In the genomic region with DNA sequence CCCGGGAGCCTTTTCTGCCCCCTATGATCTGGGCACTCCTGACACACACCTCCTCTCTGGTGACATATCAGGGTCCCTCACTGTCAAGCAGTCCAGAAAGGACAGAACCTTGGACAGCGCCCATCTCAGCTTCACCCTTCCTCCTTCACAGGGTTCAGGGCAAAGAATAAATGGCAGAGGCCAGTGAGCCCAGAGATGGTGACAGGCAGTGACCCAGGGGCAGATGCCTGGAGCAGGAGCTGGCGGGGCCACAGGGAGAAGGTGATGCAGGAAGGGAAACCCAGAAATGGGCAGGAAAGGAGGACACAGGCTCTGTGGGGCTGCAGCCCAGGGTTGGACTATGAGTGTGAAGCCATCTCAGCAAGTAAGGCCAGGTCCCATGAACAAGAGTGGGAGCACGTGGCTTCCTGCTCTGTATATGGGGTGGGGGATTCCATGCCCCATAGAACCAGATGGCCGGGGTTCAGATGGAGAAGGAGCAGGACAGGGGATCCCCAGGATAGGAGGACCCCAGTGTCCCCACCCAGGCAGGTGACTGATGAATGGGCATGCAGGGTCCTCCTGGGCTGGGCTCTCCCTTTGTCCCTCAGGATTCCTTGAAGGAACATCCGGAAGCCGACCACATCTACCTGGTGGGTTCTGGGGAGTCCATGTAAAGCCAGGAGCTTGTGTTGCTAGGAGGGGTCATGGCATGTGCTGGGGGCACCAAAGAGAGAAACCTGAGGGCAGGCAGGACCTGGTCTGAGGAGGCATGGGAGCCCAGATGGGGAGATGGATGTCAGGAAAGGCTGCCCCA, we compare ENCODE assay signal across 16 cellular contexts. TPM values are rescaled to one million over a fixed set of nuclear protein-coding genes. Genes with fewer than 3 reads are reported as not detected.
DNase-seq lines count a peak whose midpoint lies in the region; ATAC-seq, FAIRE-seq and TF ChIP-seq lines count a peak whose summit lies in the region.
"Had no signal": no experiment of that assay in that cellular context is flagged by ENCODE, and none has a peak within 500 bp of the region (broad histone marks: within the 10 kb centered on the region; RNA-seq: fewer than 3 reads in every experiment).

No MANE protein-coding gene starts in this region.

- no peak overlapping the region for H2BK120ac ChIP-seq in H9 (ENCODE audit: low read depth, low read length, poor library complexity, severe bottlenecking)

- H3K4me2 ChIP-seq in H9 (ENCODE audit: insufficient read depth, insufficient read length, low read length) (no peak overlapping the region), HepG2 (ENCODE audit: low read depth, low read length) (no peak overlapping the region)

- H3K4me1 Mint-ChIP-seq in Caco-2 (ENCODE audit: low read depth, unreplicated experiment) (peaks cover 15% of the 10 kb centered on the region), H9 (no peaks in the 10 kb centered on the region), activated B cell treated with CpG ODN at 0.5 μM for 24 hours (peaks cover 5% of the 10 kb centered on the region)

- WGBS in H9 (ENCODE audit: extremely low coverage, insufficient read length, low lambda C conversion rate): no CpG with 5 or more reads among the region's 7 CpGs
- WGBS in HepG2 (ENCODE audit: low lambda C conversion rate): 7% methylated on average over 5 of the region's 7 CpGs
- 71% methylated on average over 7 of the region's 7 CpGs for WGBS in upper lobe of left lung, 2 donors

- in situ Hi-C loops in HepG2 (cut with HindIII; ENCODE audit: extremely low pct_ligation_motif_present, low pct_unique_long_range_greater_than_20kb): no loop called here

- H3K9me3 Mint-ChIP-seq in Caco-2 (ENCODE audit: unreplicated experiment) (no peaks in the 10 kb centered on the region), H9 (peaks cover 82 to 96% of the 10 kb centered on the region in 2 experiments), activated B cell treated with CpG ODN at 0.5 μM for 24 hours (peaks cover 13% of the 10 kb centered on the region)

- no peak overlapping the region for H2BK15ac ChIP-seq in H9 (ENCODE audit: low read depth, low read length)

- intact Hi-C loops in Caco-2 (cut with micrococcal nuclease; ENCODE audit: unreplicated experiment) (no loop called here), activated B cell treated with CpG ODN at 0.5 μM for 24 hours (cut with micrococcal nuclease) (no loop called here), HepG2 (cut with micrococcal nuclease; ENCODE audit: unreplicated experiment) (no loop called here)

- H4K91ac ChIP-seq in H9 (ENCODE audit: insufficient read length, low read depth, low read length): no peak overlapping the region

- TF ChIP-seq EP300 in HepG2 (IDR thresholded peaks at IDR 0.05; ENCODE audit: low read depth in 2 of 2, low read length in 2 of 2) (no peak), HepG2 (CRISPR knock-in tag; IDR thresholded peaks at IDR 0.05; ENCODE audit: borderline replicate concordance) (no peak), upper lobe of left lung (IDR thresholded peaks at IDR 0.05) (no peak)

- no peaks in the 10 kb centered on the region for H3K23me2 ChIP-seq in H9 (ENCODE audit: insufficient read length, low read depth, low read length, poor library complexity, severe bottlenecking)

- no peak for TF ChIP-seq RAD21 in HepG2 (CRISPR knock-in tag; IDR thresholded peaks at IDR 0.05)

- no peak overlapping the region for H2BK5ac ChIP-seq in H9 (ENCODE audit: insufficient read length, low read length)

- H4K20me1 ChIP-seq in H9 (ENCODE audit: control insufficient read depth, insufficient read depth, insufficient read length): no peaks in the 10 kb centered on the region
- no peaks in the 10 kb centered on the region for H4K20me1 ChIP-seq in HepG2 (ENCODE audit: insufficient read depth, low read length)

- DNase-seq in Caco-2 (peak; percentile 40 to 45), H9 (peak; percentile 35), activated B cell treated with CpG ODN at 0.5 μM for 24 hours (peak; percentile 7), HepG2 (ENCODE audit: low spot score) (no peak), upper lobe of left lung (no peak), C1 segment of cervical spinal cord (lab: John Stamatoyannopoulos, UW) (no peak)
- DNase-seq: activated T-cell treated with anti-CD3 and anti-CD28 coated beads for 4 hours, COR-L47, KG1, NCI-H446, testis had no signal

- no peak overlapping the region for H3K14ac ChIP-seq in H9 (ENCODE audit: insufficient read depth, low read length)

- H3K9me3 ChIP-seq in Caco-2 (0 out of 2 replicates have a peak, but pooled peaks cover 4% of the 10 kb centered on the region), H9 (ENCODE audit: control insufficient read depth, low read depth, low read length) (peaks cover 46% of the 10 kb centered on the region), HepG2 (ENCODE audit: low read length) (no peaks in the 10 kb centered on the region), upper lobe of left lung (no peaks in the 10 kb centered on the region)
- H3K9me3 ChIP-seq: testis had no signal

- H3K27me3 Mint-ChIP-seq in Caco-2 (ENCODE audit: insufficient read depth, unreplicated experiment) (peaks cover 4% of the 10 kb centered on the region), H9 (ENCODE audit: low read depth) (no peaks in the 10 kb centered on the region; the same call in 1 of the 2 replicates), activated B cell treated with CpG ODN at 0.5 μM for 24 hours (peaks cover 28% of the 10 kb centered on the region)

- no peak overlapping the region for H2BK20ac ChIP-seq in H9 (ENCODE audit: low read depth, low read length, poor library complexity, severe bottlenecking)

- H3K23ac ChIP-seq in H9 (ENCODE audit: insufficient read length, low read depth, low read length): no peak overlapping the region

- H3K4me3 Mint-ChIP-seq in Caco-2 (ENCODE audit: unreplicated experiment) (no peak overlapping the region), H9 (no peak overlapping the region), activated B cell treated with CpG ODN at 0.5 μM for 24 hours (no peak overlapping the region)

- H3K36me3 Mint-ChIP-seq in Caco-2 (ENCODE audit: insufficient read depth, unreplicated experiment) (no peaks in the 10 kb centered on the region), H9 (ENCODE audit: insufficient read depth in 1 of 3, low read depth in 3 of 3) (peaks cover 0 to 24% (median 5%) of the 10 kb centered on the region in 3 experiments; a peak in 5 of 7 replicates), activated B cell treated with CpG ODN at 0.5 μM for 24 hours (ENCODE audit: low read depth) (no peaks in the 10 kb centered on the region)

- no peak overlapping the region for H3T11ph ChIP-seq in H9 (ENCODE audit: low read length)

- H3K27ac Mint-ChIP-seq in Caco-2 (ENCODE audit: unreplicated experiment) (no peak overlapping the region), H9 (no peak overlapping the region), activated B cell treated with CpG ODN at 0.5 μM for 24 hours (no peak overlapping the region)

- CTCF ChIA-PET in Caco-2 (lab: Charles Lee) (interaction anchor here (1.1 kb wide), 1 partner anchor 45 kb away, joined by 3 read pairs; no protein-coding TSS in a partner anchor), activated B cell treated with CpG ODN at 0.5 μM for 24 hours (lab: Charles Lee) (no interaction called here), HepG2 (lab: Yijun Ruan, JAX; ENCODE audit: low intra/inter-chr PET ratio, low total read pairs) (no interaction called here)

- TF ChIP-seq POLR2A in HepG2 (IDR thresholded peaks at IDR 0.05; ENCODE audit: insufficient read depth in 1 of 2, low read depth in 2 of 2, low read length in 2 of 2) (no peak), upper lobe of left lung (IDR thresholded peaks at IDR 0.05) (no peak)

- H3K18ac ChIP-seq in H9 (ENCODE audit: insufficient read length, low read depth, low read length): no peak overlapping the region

- H3K4me3 ChIP-seq in Caco-2 (ENCODE audit: low read depth, low read length) (no peak overlapping the region), HepG2 (replicated peaks in 1 of 3; ENCODE audit: insufficient read depth in 1 of 3, low read depth in 2 of 3, low read length in 3 of 3) (no peak overlapping the region), upper lobe of left lung (no peak overlapping the region)
- H3K4me3 ChIP-seq: testis had no signal

- no peak overlapping the region for H3K27ac ChIP-seq in H9 (ENCODE audit: insufficient read length, low read depth, low read length)
- H3K27ac ChIP-seq in HepG2 (ENCODE audit: extremely low read length, insufficient read depth, low read length): no peak overlapping the region
- no peak overlapping the region for H3K27ac ChIP-seq in upper lobe of left lung
- H3K27ac ChIP-seq: parathyroid adenoma, testis had no signal

- H4K5ac ChIP-seq in H9 (ENCODE audit: insufficient read length, low read depth, low read length): no peak overlapping the region

- POLR2A ChIA-PET in Caco-2 (lab: Charles Lee): no interaction called here
- POLR2A ChIA-PET in activated B cell treated with CpG ODN at 0.5 μM for 24 hours (lab: Charles Lee): no interaction called here
- POLR2A ChIA-PET in HepG2 (lab: Yijun Ruan, JAX): no interaction called here

- H3K9ac ChIP-seq in H9 (ENCODE audit: extremely low read depth, insufficient read length, low read length) (no peak overlapping the region), HepG2 (ENCODE audit: insufficient read depth, low read depth, low read length) (no peak overlapping the region)
- H3K9ac ChIP-seq: parathyroid adenoma had no signal

- no peak overlapping the region for H2AK5ac ChIP-seq in H9 (ENCODE audit: insufficient read length, low read length)

- no peaks in the 10 kb centered on the region for H3K36me3 ChIP-seq in Caco-2 (ENCODE audit: control insufficient read depth, insufficient read depth, low read length)
- H3K36me3 ChIP-seq in HepG2 (replicated peaks in 1 of 2; ENCODE audit: control insufficient read depth in 1 of 2, insufficient read depth in 2 of 2, low read length in 2 of 2): no peaks in the 10 kb centered on the region
- H3K36me3 ChIP-seq in upper lobe of left lung: no peaks in the 10 kb centered on the region

- FAIRE-seq in HepG2 (lab: Jason Lieb, UNC): no peak

- H3K56ac ChIP-seq in H9 (ENCODE audit: insufficient read length, low read depth, low read length): no peak overlapping the region

- H2BK12ac ChIP-seq in H9 (ENCODE audit: insufficient read length, low read depth, low read length): no peak overlapping the region

- H3K27me3 ChIP-seq in Caco-2 (replicated peaks; ENCODE audit: control insufficient read depth, insufficient read depth, low read length): no peaks in the 10 kb centered on the region
- no peaks in the 10 kb centered on the region for H3K27me3 ChIP-seq in H9 (ENCODE audit: insufficient read depth, low read length)
- H3K27me3 ChIP-seq in HepG2 (ENCODE audit: control insufficient read depth in 1 of 2, insufficient read depth in 2 of 2, low read length in 2 of 2): peaks cover 0 to 4% of the 10 kb centered on the region in 2 experiments; a peak in 1 of 5 replicates
- no peaks in the 10 kb centered on the region for H3K27me3 ChIP-seq in upper lobe of left lung
- H3K27me3 ChIP-seq: testis had no signal

- H4K8ac ChIP-seq in H9 (replicated peaks; ENCODE audit: insufficient read length, low read depth, low read length): no peak overlapping the region

- TF ChIP-seq CTCF in Caco-2 (IDR thresholded peaks at IDR 0.05; ENCODE audit: insufficient read depth in 1 of 2, low read depth in 1 of 2, low read length in 1 of 2, severe bottlenecking in 1 of 2, unreplicated experiment in 1 of 2): no peak
- no peak for TF ChIP-seq CTCF in H9 (conservative IDR thresholded peaks at IDR 0.05)
- TF ChIP-seq CTCF in activated B cell treated with CpG ODN at 0.5 μM for 24 hours (IDR thresholded peaks at IDR 0.05): no peak
- TF ChIP-seq CTCF in HepG2 (CRISPR knock-in tag; IDR thresholded peaks at IDR 0.05): no peak
- no peak for TF ChIP-seq CTCF in upper lobe of left lung (IDR thresholded peaks at IDR 0.05)

- H2AFZ ChIP-seq in H9 (ENCODE audit: low read length) (no peak overlapping the region), HepG2 (ENCODE audit: low read length) (no peak overlapping the region)
- H2AFZ ChIP-seq: parathyroid adenoma had no signal

- no peak overlapping the region for H3K4ac ChIP-seq in H9 (ENCODE audit: low read depth, low read length)

- BruUV-seq in Caco-2 (replicated peaks; lab: Mats Ljungman, UMichigan) (no TSS peak), HepG2 (replicated peaks; lab: Mats Ljungman, UMichigan) (no TSS peak)

- H3K4me1 ChIP-seq in Caco-2 (peaks cover 10% of the 10 kb centered on the region; the same call in 1 of the 2 replicates), H9 (ENCODE audit: insufficient read depth, low read length) (no peaks in the 10 kb centered on the region), HepG2 (ENCODE audit: insufficient read depth, low read length) (no peaks in the 10 kb centered on the region), upper lobe of left lung (peaks cover 0 to 6% (median 3%) of the 10 kb centered on the region in 4 donors)
- H3K4me1 ChIP-seq: parathyroid adenoma, testis had no signal

- no peak for ATAC-seq in activated B cell treated with CpG ODN at 0.5 μM for 24 hours (ENCODE audit: low read depth)
- peak; percentile 36; the same call in 1 of the 3 replicates for ATAC-seq in HepG2
- no peak for ATAC-seq in upper lobe of left lung (ENCODE audit: low FRiP score in 2 of 2)
- no peak for ATAC-seq in HG02588 (IDR thresholded peaks at IDR 0.05; ENCODE audit: unreplicated experiment)
- ATAC-seq in HG02852 (IDR thresholded peaks at IDR 0.05; ENCODE audit: unreplicated experiment): no peak
- ATAC-seq: left colon had no signal

- H3K79me2 ChIP-seq in H9 (ENCODE audit: insufficient read depth, low read length): no peaks in the 10 kb centered on the region
- no peaks in the 10 kb centered on the region for H3K79me2 ChIP-seq in HepG2 (ENCODE audit: insufficient read depth, low read length)
- H3K79me2 ChIP-seq: parathyroid adenoma had no signal

- no peaks in the 10 kb centered on the region for H3K79me1 ChIP-seq in H9 (ENCODE audit: insufficient read depth, low read depth, low read length, poor library complexity, severe bottlenecking)

RNA-seq across cellular contexts. Expression of a gene that starts 8.5 kb away (rescaled TPM):
- 0.44 TPM in 1 of 2 replicates, not detected in the other for total RNA-seq in Caco-2 (2022)
- total RNA-seq in H9 (2021): not detected in 2 replicates
- not detected in 2 replicates for total RNA-seq in activated B cell treated with CpG ODN at 0.5 μM for 24 hours
- not detected in 2 replicates for total RNA-seq in HepG2 (2016; rRNA removed; fragmentation: Illumina TruSeq; extraction: Trizol)
- not detected in 2 replicates for total RNA-seq in HepG2 (2016; cell fraction: cytosol; rRNA removed; fragmentation: Illumina TruSeq; extraction: Trizol; ENCODE audit: low read depth)
- total RNA-seq in HepG2 (2016; cell fraction: insoluble cytoplasmic fraction; rRNA removed; fragmentation: Illumina TruSeq; extraction: Trizol): not detected in 2 replicates
- not detected in 2 replicates for total RNA-seq in HepG2 (2016; cell fraction: membrane; rRNA removed; fragmentation: Illumina TruSeq; extraction: Trizol)
- not detected in 2 replicates for total RNA-seq in HepG2 (2016; cell fraction: nucleus; rRNA removed; fragmentation: Illumina TruSeq; extraction: Trizol)
- not detected in 2 replicates for polyA plus RNA-seq in HepG2 (2011; rRNA removed)
- polyA plus RNA-seq in HepG2 (2011; cell fraction: cytosol; rRNA removed): not detected in 2 replicates
- not detected in 2 replicates for polyA plus RNA-seq in HepG2 (2011; cell fraction: nucleus; rRNA removed)
- polyA plus RNA-seq in HepG2 (2012): not detected in 2 replicates
- not detected in 2 replicates for polyA plus RNA-seq in HepG2 (2016; cell fraction: cytosol; fragmentation: Illumina TruSeq; extraction: Trizol; ENCODE audit: low read depth)
- not detected in 2 replicates for polyA plus RNA-seq in HepG2 (2016; cell fraction: insoluble cytoplasmic fraction; fragmentation: Illumina TruSeq; extraction: Trizol; ENCODE audit: low read depth)
- polyA plus RNA-seq in HepG2 (2016; cell fraction: membrane; fragmentation: Illumina TruSeq; extraction: Trizol; ENCODE audit: low read depth): not detected in 2 replicates
- polyA plus RNA-seq in HepG2 (2016; cell fraction: nucleus; fragmentation: Illumina TruSeq; extraction: Trizol; ENCODE audit: insufficient read depth, low read depth): not detected in 2 replicates
- polyA minus RNA-seq in HepG2 (2011; rRNA and poly(A)+ RNA removed; ENCODE audit: low replicate concordance): not detected in 2 replicates
- polyA minus RNA-seq in HepG2 (2011; cell fraction: cytosol; rRNA and poly(A)+ RNA removed): not detected in 2 replicates
- polyA minus RNA-seq in HepG2 (2011; cell fraction: nucleus; rRNA and poly(A)+ RNA removed): not detected in 2 replicates
- total RNA-seq in upper lobe of left lung: under 1 TPM in 3 of 6 donors, not detected in 3; 0.23 to 0.30 (median 0.27) TPM
- total RNA-seq: fibroblast of villous mesenchyme had no signal

RNA-seq across cellular contexts. Expression of a gene that starts 11.8 kb away (rescaled TPM):
- total RNA-seq in Caco-2 (2022): 1.3 and 3.9 TPM in 2 replicates
- not detected in 2 replicates for total RNA-seq in H9 (2021)
- total RNA-seq in activated B cell treated with CpG ODN at 0.5 μM for 24 hours: not detected in 2 replicates
- not detected in 2 replicates for total RNA-seq in HepG2 (2016; rRNA removed; fragmentation: Illumina TruSeq; extraction: Trizol)
- total RNA-seq in HepG2 (2016; cell fraction: cytosol; rRNA removed; fragmentation: Illumina TruSeq; extraction: Trizol; ENCODE audit: low read depth): not detected in 2 replicates
- not detected in 2 replicates for total RNA-seq in HepG2 (2016; cell fraction: insoluble cytoplasmic fraction; rRNA removed; fragmentation: Illumina TruSeq; extraction: Trizol)
- total RNA-seq in HepG2 (2016; cell fraction: membrane; rRNA removed; fragmentation: Illumina TruSeq; extraction: Trizol): not detected in 2 replicates
- not detected in 2 replicates for total RNA-seq in HepG2 (2016; cell fraction: nucleus; rRNA removed; fragmentation: Illumina TruSeq; extraction: Trizol)
- polyA plus RNA-seq in HepG2 (2011; rRNA removed): not detected in 2 replicates
- not detected in 2 replicates for polyA plus RNA-seq in HepG2 (2011; cell fraction: cytosol; rRNA removed)
- not detected in 2 replicates for polyA plus RNA-seq in HepG2 (2011; cell fraction: nucleus; rRNA removed)
- not detected in 2 replicates for polyA plus RNA-seq in HepG2 (2012)
- not detected in 2 replicates for polyA plus RNA-seq in HepG2 (2016; cell fraction: cytosol; fragmentation: Illumina TruSeq; extraction: Trizol; ENCODE audit: low read depth)
- polyA plus RNA-seq in HepG2 (2016; cell fraction: insoluble cytoplasmic fraction; fragmentation: Illumina TruSeq; extraction: Trizol; ENCODE audit: low read depth): not detected in 2 replicates
- polyA plus RNA-seq in HepG2 (2016; cell fraction: membrane; fragmentation: Illumina TruSeq; extraction: Trizol; ENCODE audit: low read depth): not detected in 2 replicates
- not detected in 2 replicates for polyA plus RNA-seq in HepG2 (2016; cell fraction: nucleus; fragmentation: Illumina TruSeq; extraction: Trizol; ENCODE audit: insufficient read depth, low read depth)
- not detected in 2 replicates for polyA minus RNA-seq in HepG2 (2011; rRNA and poly(A)+ RNA removed; ENCODE audit: low replicate concordance)
- polyA minus RNA-seq in HepG2 (2011; cell fraction: cytosol; rRNA and poly(A)+ RNA removed): not detected in 2 replicates
- not detected in 2 replicates for polyA minus RNA-seq in HepG2 (2011; cell fraction: nucleus; rRNA and poly(A)+ RNA removed)
- 10 to 100 TPM in 4 of 6 donors, 1 to 10 TPM in 2; 5.5 to 55.2 (median 23.8) TPM for total RNA-seq in upper lobe of left lung
- total RNA-seq: fibroblast of villous mesenchyme had no signal

RNA-seq across cellular contexts. Expression of a gene that starts 58.7 kb away (rescaled TPM):
- total RNA-seq in Caco-2 (2022) (10.7 and 16.2 TPM in 2 replicates), H9 (2021) (not detected in 2 replicates), activated B cell treated with CpG ODN at 0.5 μM for 24 hours (not detected in 2 replicates), HepG2 (2016; rRNA removed; fragmentation: Illumina TruSeq; extraction: Trizol) (not detected in 2 replicates), upper lobe of left lung (100 to 1,000 TPM; 140 to 651 (median 539) TPM)
- total RNA-seq in HepG2 (2016; cell fraction: cytosol; rRNA removed; fragmentation: Illumina TruSeq; extraction: Trizol; ENCODE audit: low read depth): not detected in 2 replicates
- total RNA-seq in HepG2 (2016; cell fraction: insoluble cytoplasmic fraction; rRNA removed; fragmentation: Illumina TruSeq; extraction: Trizol): not detected in 2 replicates
- not detected in 2 replicates for total RNA-seq in HepG2 (2016; cell fraction: membrane; rRNA removed; fragmentation: Illumina TruSeq; extraction: Trizol)
- total RNA-seq in HepG2 (2016; cell fraction: nucleus; rRNA removed; fragmentation: Illumina TruSeq; extraction: Trizol): not detected in 2 replicates
- not detected in 2 replicates for polyA plus RNA-seq in HepG2 (2011; rRNA removed)
- not detected in 2 replicates for polyA plus RNA-seq in HepG2 (2011; cell fraction: cytosol; rRNA removed)
- polyA plus RNA-seq in HepG2 (2011; cell fraction: nucleus; rRNA removed): not detected in 2 replicates
- not detected in 2 replicates for polyA plus RNA-seq in HepG2 (2012)
- polyA plus RNA-seq in HepG2 (2016; cell fraction: cytosol; fragmentation: Illumina TruSeq; extraction: Trizol; ENCODE audit: low read depth): not detected in 2 replicates
- not detected in 2 replicates for polyA plus RNA-seq in HepG2 (2016; cell fraction: insoluble cytoplasmic fraction; fragmentation: Illumina TruSeq; extraction: Trizol; ENCODE audit: low read depth)
- not detected in 2 replicates for polyA plus RNA-seq in HepG2 (2016; cell fraction: membrane; fragmentation: Illumina TruSeq; extraction: Trizol; ENCODE audit: low read depth)
- polyA plus RNA-seq in HepG2 (2016; cell fraction: nucleus; fragmentation: Illumina TruSeq; extraction: Trizol; ENCODE audit: insufficient read depth, low read depth): not detected in 2 replicates
- not detected in 2 replicates for polyA minus RNA-seq in HepG2 (2011; rRNA and poly(A)+ RNA removed; ENCODE audit: low replicate concordance)
- not detected in 2 replicates for polyA minus RNA-seq in HepG2 (2011; cell fraction: cytosol; rRNA and poly(A)+ RNA removed)
- polyA minus RNA-seq in HepG2 (2011; cell fraction: nucleus; rRNA and poly(A)+ RNA removed): not detected in 2 replicates
- total RNA-seq: fibroblast of villous mesenchyme had no signal

Comparison
In these comparisons a context has a peak if more than half of its experiments do, and no peak if none do; other contexts are left out.
1. DNase-seq: peak in Caco-2 (2 of 2), H9 (single experiment) and activated B cell treated with CpG ODN at 0.5 μM for 24 hours (single experiment); none in HepG2 (single experiment), upper lobe of left lung (0 of 2) and C1 segment of cervical spinal cord (0 of 14).